ENCODE assay signal across 21 cellular contexts in the genomic region with DNA sequence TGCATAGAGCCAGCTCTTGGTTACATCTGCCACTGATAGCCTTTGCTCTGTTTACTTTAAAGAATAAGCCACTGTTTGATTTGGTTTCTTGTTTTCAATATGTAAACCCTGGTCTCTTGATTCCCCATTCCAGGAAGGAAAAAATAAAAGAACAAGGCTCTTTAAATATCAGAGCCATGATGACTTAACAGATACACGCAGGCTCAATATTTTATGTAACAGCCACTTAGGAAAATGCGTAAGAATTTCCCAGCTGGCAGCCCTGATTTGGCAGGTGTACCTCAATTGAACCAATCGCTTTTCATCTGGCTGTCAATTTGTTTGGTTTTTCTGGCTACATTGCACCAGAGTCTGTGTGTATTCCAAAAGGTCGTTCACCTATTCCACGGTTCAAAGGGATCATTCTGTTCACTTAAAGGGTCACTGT.
DNase-seq lines count a peak whose midpoint lies in the region; ATAC-seq, FAIRE-seq and TF ChIP-seq lines count a peak whose summit lies in the region.
"Had no signal": no experiment of that assay in that cellular context is flagged by ENCODE, and none has a peak within 500 bp of the region (broad histone marks: within the 10 kb centered on the region; RNA-seq: fewer than 3 reads in every experiment).

No MANE protein-coding gene starts in this region.

- TF ChIP-seq POLR2A in A549 (IDR thresholded peaks at IDR 0.05; ENCODE audit: low read length): no peak

- H3K9me3 ChIP-seq in A549: no peaks in the 10 kb centered on the region
- H3K9me3 ChIP-seq: neutrophil, spleen had no signal

- H3K27ac ChIP-seq in A549 (peak overlapping the region; percentile 61 to 62), caudate nucleus (ENCODE audit: low read depth, low read length) (peak overlapping the region; percentile 11), coronary artery (no peak overlapping the region)
- H3K27ac ChIP-seq: BLaER1, neutrophil, spleen had no signal

- no peaks in the 10 kb centered on the region for H3K9me3 Mint-ChIP-seq in activated T-cell treated with anti-CD3 and anti-CD28 coated beads, Interleukin-2, amount 50 U/mL, for 72 hours
- H3K9me3 Mint-ChIP-seq: activated CD4-positive, alpha-beta T cell treated with anti-CD3 and anti-CD28 coated beads, Interleukin-2, amount 10 ng/mL, durations not matched to agents 24 days and 14 days had no signal

- no peaks in the 10 kb centered on the region for H3K4me1 Mint-ChIP-seq in activated T-cell treated with anti-CD3 and anti-CD28 coated beads, Interleukin-2, amount 50 U/mL, for 72 hours (ENCODE audit: low read depth)
- H3K4me1 Mint-ChIP-seq: activated CD4-positive, alpha-beta T cell treated with anti-CD3 and anti-CD28 coated beads, Interleukin-2, amount 10 ng/mL, durations not matched to agents 24 days and 14 days had no signal

- no peak for TF ChIP-seq RAD21 in A549 (conservative IDR thresholded peaks at IDR 0.05 in 1 of 2, IDR thresholded peaks at IDR 0.05 in 1 of 2)

- H3K4me3 ChIP-seq in A549 (no peak overlapping the region), coronary artery (no peak overlapping the region)
- H3K4me3 ChIP-seq: BLaER1, spleen had no signal

- peaks cover 22% of the 10 kb centered on the region for H3K27me3 Mint-ChIP-seq in activated T-cell treated with anti-CD3 and anti-CD28 coated beads, Interleukin-2, amount 50 U/mL, for 72 hours (ENCODE audit: low read depth)

- POLR2A ChIA-PET in A549 (lab: Yijun Ruan, JAX): interaction anchor here (0.7 kb wide), 1 partner anchor 14 kb away, joined by 3 read pairs; no protein-coding TSS in a partner anchor

- ATAC-seq in A549: peak in 1 of 2 experiments; percentile 55; a peak in 2 of 6 replicates
- ATAC-seq in activated T-cell treated with anti-CD3 and anti-CD28 coated beads, Interleukin-2, amount 50 U/mL, for 72 hours (replicated peaks in 1 of 2): no peak

- FAIRE-seq in A549 (lab: Jason Lieb, UNC): no peak
- FAIRE-seq: A204.1 had no signal

- no peaks in the 10 kb centered on the region for H3K36me3 Mint-ChIP-seq in activated T-cell treated with anti-CD3 and anti-CD28 coated beads, Interleukin-2, amount 50 U/mL, for 72 hours (ENCODE audit: insufficient read depth in 2 of 2)

- TF ChIP-seq EP300 in A549 (IDR thresholded peaks at IDR 0.05): peak in 1 of 2 experiments; percentile 54; a peak in 1 of 5 replicates

- 15% methylated on average over 5 of the region's 5 CpGs for WGBS in A549 (ENCODE audit: missing lambda C conversion rate)

- H3K4me3 Mint-ChIP-seq in activated T-cell treated with anti-CD3 and anti-CD28 coated beads, Interleukin-2, amount 50 U/mL, for 72 hours: no peak overlapping the region
- H3K4me3 Mint-ChIP-seq: activated CD4-positive, alpha-beta T cell treated with anti-CD3 and anti-CD28 coated beads, Interleukin-2, amount 10 ng/mL, durations not matched to agents 24 days and 14 days had no signal

- no peak overlapping the region for H3K27ac Mint-ChIP-seq in activated T-cell treated with anti-CD3 and anti-CD28 coated beads, Interleukin-2, amount 50 U/mL, for 72 hours
- H3K27ac Mint-ChIP-seq: activated CD4-positive, alpha-beta T cell treated with anti-CD3 and anti-CD28 coated beads, Interleukin-2, amount 10 ng/mL, durations not matched to agents 24 days and 14 days had no signal

- TF ChIP-seq CTCF in A549 (IDR thresholded peaks at IDR 0.05): no peak
- TF ChIP-seq CTCF in coronary artery (IDR thresholded peaks at IDR 0.05): no peak

- CTCF ChIA-PET in A549 (lab: Yijun Ruan, JAX): no interaction called here

- DNase-seq in A549 (ENCODE audit: low read depth in 1 of 2, low spot score in 1 of 2) (peak in 1 of 2 experiments; percentile 61), NCI-H1105 treated with DMSO at 0.1 percent for 48 hours (lab: John Stamatoyannopoulos, UW) (peak; percentile 90), NCI-H345 treated with DMSO at 0.1 percent for 48 hours (lab: John Stamatoyannopoulos, UW; ENCODE audit: unreplicated experiment) (peak; percentile 58), caudate nucleus (lab: John Stamatoyannopoulos, UW) (no peak), coronary artery (ENCODE audit: low spot score) (no peak), middle frontal gyrus (ENCODE audit: extremely low spot score, low spot score) (no peak)
- no peak for DNase-seq in activated naive CD4-positive, alpha-beta T cell treated with Interleukin-2 at 50 U/mL for 16 hours
- DNase-seq in activated T-cell treated with anti-CD3 and anti-CD28 coated beads, Interleukin-2, amount 50 U/mL, for 72 hours: no peak
- DNase-seq: activated CD4-positive, alpha-beta T cell treated with anti-CD3 and anti-CD28 coated beads, Interleukin-2, amount 10 ng/mL, durations not matched to agents 24 days and 14 days; activated naive CD4-positive, alpha-beta T cell; aorta; cerebellar nuclear complex; DMS 273 treated with DMSO at 0.1 percent for 48 hours; HCEC 1CT; NCI-H1694; spleen; stimulated activated CD8-positive, alpha-beta memory T cell treated with anti-CD3 and anti-CD28 coated beads, Interleukin-4, amount 100 ng/mL, for 48 hours; substantia nigra had no signal

- H3K4me1 ChIP-seq in A549: peaks cover 24% of the 10 kb centered on the region

- H3K4me2 ChIP-seq in A549: peak overlapping the region; percentile 48
- H3K4me2 ChIP-seq: BLaER1 had no signal

TF ChIP-seq in A549, 52 proteins besides CTCF, POLR2A, EP300 and RAD21:
- no peak for TF ChIP-seq RARB (CRISPR knock-in tag; IDR thresholded peaks at IDR 0.05)
- TF ChIP-seq, protein P1, sequence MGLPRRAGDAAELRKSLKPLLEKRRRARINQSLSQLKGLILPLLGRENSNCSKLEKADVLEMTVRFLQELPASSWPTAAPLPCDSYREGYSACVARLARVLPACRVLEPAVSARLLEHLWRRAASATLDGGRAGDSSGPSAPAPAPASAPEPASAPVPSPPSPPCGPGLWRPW (IDR thresholded peaks at IDR 0.05): no peak
- TF ChIP-seq, protein P2, sequence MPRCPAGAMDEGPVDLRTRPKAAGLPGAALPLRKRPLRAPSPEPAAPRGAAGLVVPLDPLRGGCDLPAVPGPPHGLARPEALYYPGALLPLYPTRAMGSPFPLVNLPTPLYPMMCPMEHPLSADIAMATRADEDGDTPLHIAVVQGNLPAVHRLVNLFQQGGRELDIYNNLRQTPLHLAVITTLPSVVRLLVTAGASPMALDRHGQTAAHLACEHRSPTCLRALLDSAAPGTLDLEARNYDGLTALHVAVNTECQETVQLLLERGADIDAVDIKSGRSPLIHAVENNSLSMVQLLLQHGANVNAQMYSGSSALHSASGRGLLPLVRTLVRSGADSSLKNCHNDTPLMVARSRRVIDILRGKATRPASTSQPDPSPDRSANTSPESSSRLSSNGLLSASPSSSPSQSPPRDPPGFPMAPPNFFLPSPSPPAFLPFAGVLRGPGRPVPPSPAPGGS (IDR thresholded peaks at IDR 0.05): no peak
- TF ChIP-seq TFCP2L1 (CRISPR knock-in tag; IDR thresholded peaks at IDR 0.05): no peak

Comparison
In these comparisons a context has a peak if more than half of its experiments do, and no peak if none do; other contexts are left out.
1. DNase-seq: peak in NCI-H1105 treated with DMSO at 0.1 percent for 48 hours (single experiment) and NCI-H345 treated with DMSO at 0.1 percent for 48 hours (single experiment); none in caudate nucleus (0 of 61), coronary artery (single experiment), activated naive CD4-positive, alpha-beta T cell treated with Interleukin-2 at 50 U/mL for 16 hours (single experiment), activated T-cell treated with anti-CD3 and anti-CD28 coated beads, Interleukin-2, amount 50 U/mL, for 72 hours (0 of 2) and middle frontal gyrus (single experiment).
2. H3K27ac ChIP-seq: peak in A549 (2 of 2) and caudate nucleus (single experiment); none in coronary artery (0 of 2).